30 cellular contexts compared by ENCODE assay signal in genomic region chr3:45083023-45083422, GRCh38. TPM values are rescaled to one million over a fixed set of nuclear protein-coding genes. Genes with fewer than 3 reads are reported as not detected.
"Had no signal": no experiment of that assay in that cellular context is flagged by ENCODE, and none has a peak within 500 bp of the region (broad histone marks: within the 10 kb centered on the region; RNA-seq: fewer than 3 reads in every experiment).

No MANE protein-coding gene starts in this region.

- H3K4me1 Mint-ChIP-seq: natural killer cell; stimulated activated effector memory CD8-positive, alpha-beta T cell treated with anti-CD3 and anti-CD28 coated beads, Interleukin-12 subunit alpha, Interleukin-12 subunit beta, amount 100 ng/mL, for 72 hours; stimulated activated naive B cell treated with anti-CD40 and anti-IgM and Interleukin-4, amounts not matched to agents 10 μg/mL and 1 μg/mL and 100 μg/mL, for 72 hours; stimulated activated naive CD8-positive, alpha-beta T cell treated with anti-CD3 and anti-CD28 coated beads, Interleukin-15, amount 100 ng/mL, for 72 hours had no signal

- H3K4me3 Mint-ChIP-seq: naive thymus-derived CD4-positive, alpha-beta T cell; natural killer cell; nephron; stimulated activated effector memory CD8-positive, alpha-beta T cell treated with anti-CD3 and anti-CD28 coated beads, Interleukin-12 subunit alpha, Interleukin-12 subunit beta, amount 100 ng/mL, for 72 hours; stimulated activated naive B cell treated with anti-CD40 and anti-IgM and Interleukin-4, amounts not matched to agents 10 μg/mL and 1 μg/mL and 100 μg/mL, for 72 hours; stimulated activated naive CD8-positive, alpha-beta T cell treated with anti-CD3 and anti-CD28 coated beads, Interleukin-15, amount 100 ng/mL, for 72 hours; type B pancreatic cell had no signal

- H3K27me3 Mint-ChIP-seq: stimulated activated naive B cell treated with anti-CD40 and anti-IgM and Interleukin-4, amounts not matched to agents 10 μg/mL and 1 μg/mL and 100 μg/mL, for 72 hours; type B pancreatic cell had no signal

- H3K9me3 ChIP-seq: neutrophil, ovary, psoas muscle, right lobe of liver, sigmoid colon, suprapubic skin, testis, tibial artery, transverse colon, upper lobe of right lung, uterus had no signal

- H3K27ac ChIP-seq: neutrophil, ovary, parathyroid adenoma, psoas muscle, right lobe of liver, sigmoid colon, suprapubic skin, testis, tibial artery, transverse colon, upper lobe of right lung, uterus had no signal

- H3K4me1 ChIP-seq: parathyroid adenoma, psoas muscle, right lobe of liver, upper lobe of right lung had no signal

- H3K27me3 ChIP-seq: neutrophil, ovary, right lobe of liver, sigmoid colon, suprapubic skin, testis, tibial artery, transverse colon, upper lobe of right lung, uterus had no signal

- H3K27ac Mint-ChIP-seq: naive thymus-derived CD4-positive, alpha-beta T cell; natural killer cell; progenitor cell of endocrine pancreas; stimulated activated effector memory CD8-positive, alpha-beta T cell treated with anti-CD3 and anti-CD28 coated beads, Interleukin-12 subunit alpha, Interleukin-12 subunit beta, amount 100 ng/mL, for 72 hours; stimulated activated naive B cell treated with anti-CD40 and anti-IgM and Interleukin-4, amounts not matched to agents 10 μg/mL and 1 μg/mL and 100 μg/mL, for 72 hours; stimulated activated naive CD8-positive, alpha-beta T cell treated with anti-CD3 and anti-CD28 coated beads, Interleukin-15, amount 100 ng/mL, for 72 hours; type B pancreatic cell had no signal

- H3K36me3 Mint-ChIP-seq: natural killer cell; stimulated activated effector memory CD8-positive, alpha-beta T cell treated with anti-CD3 and anti-CD28 coated beads, Interleukin-12 subunit alpha, Interleukin-12 subunit beta, amount 100 ng/mL, for 72 hours; stimulated activated naive B cell treated with anti-CD40 and anti-IgM and Interleukin-4, amounts not matched to agents 10 μg/mL and 1 μg/mL and 100 μg/mL, for 72 hours had no signal

- H3K79me2 ChIP-seq: parathyroid adenoma had no signal

- H3K4me3 ChIP-seq: ovary, psoas muscle, right lobe of liver, sigmoid colon, suprapubic skin, testis, tibial artery, transverse colon, upper lobe of right lung, uterus had no signal

- ATAC-seq: naive thymus-derived CD4-positive, alpha-beta T cell; natural killer cell; psoas muscle; right cardiac atrium; right lobe of liver; stimulated activated effector memory CD8-positive, alpha-beta T cell treated with anti-CD3 and anti-CD28 coated beads, Interleukin-12 subunit alpha, Interleukin-12 subunit beta, amount 100 ng/mL, for 72 hours; stimulated activated naive B cell treated with anti-CD40 and anti-IgM and Interleukin-4, amounts not matched to agents 10 μg/mL and 1 μg/mL and 100 μg/mL, for 72 hours; stimulated activated naive CD8-positive, alpha-beta T cell treated with anti-CD3 and anti-CD28 coated beads, Interleukin-15, amount 100 ng/mL, for 72 hours; stimulated activated naive CD8-positive, alpha-beta T cell treated with anti-CD3 and anti-CD28 coated beads, Interleukin-15, Interleukin-2, amounts not matched to agents 100 U/mL and 50 U/mL, for 24 hours; upper lobe of right lung had no signal

- H3K9me3 Mint-ChIP-seq: natural killer cell; nephron; stimulated activated effector memory CD8-positive, alpha-beta T cell treated with anti-CD3 and anti-CD28 coated beads, Interleukin-12 subunit alpha, Interleukin-12 subunit beta, amount 100 ng/mL, for 72 hours; type B pancreatic cell had no signal

- DNase-seq: naive thymus-derived CD4-positive, alpha-beta T cell; natural killer cell; nucleus accumbens; ovary; posterior cingulate gyrus; psoas muscle; right cardiac atrium; right lobe of liver; sigmoid colon; small intestine; stimulated activated CD4-positive, alpha-beta T cell treated with anti-CD3 and anti-CD28 coated beads, Interleukin-15, amount 100 ng/mL, for 24 hours; stimulated activated CD4-positive, alpha-beta T cell treated with anti-CD3 and anti-CD28 coated beads, Interleukin-2, amount 100 ng/mL, for 24 hours; stimulated activated CD4-positive, alpha-beta T cell treated with anti-CD3 and anti-CD28 coated beads, Interleukin-2, amount 100 ng/mL, for 48 hours; stimulated activated CD4-positive, alpha-beta T cell treated with anti-CD3 and anti-CD28 coated beads, Interleukin-4, amount 100 ng/mL, for 24 hours; stimulated activated naive B cell treated with anti-CD40 and anti-IgM and Interleukin-4, amounts not matched to agents 10 μg/mL and 1 μg/mL and 100 μg/mL, for 72 hours; stimulated activated naive CD8-positive, alpha-beta T cell treated with anti-CD3 and anti-CD28 coated beads, Interleukin-15, amount 100 ng/mL, for 72 hours; stimulated activated naive CD8-positive, alpha-beta T cell treated with anti-CD3 and anti-CD28 coated beads, Interleukin-15, Interleukin-2, amounts not matched to agents 100 U/mL and 50 U/mL, for 24 hours; substantia nigra; testis; tibial artery; transverse colon; upper lobe of right lung; uterus had no signal

- H3K9ac ChIP-seq: parathyroid adenoma had no signal

- H3K36me3 ChIP-seq: neutrophil, ovary, right lobe of liver, sigmoid colon, transverse colon, upper lobe of right lung, uterus had no signal

- FAIRE-seq: small intestine had no signal

- H2AFZ ChIP-seq: parathyroid adenoma had no signal

RNA-seq across cellular contexts. Expression of gene CLEC3B, which starts 56.9 kb away (rescaled TPM):
- total RNA-seq: progenitor cell of endocrine pancreas had no signal
- polyA plus RNA-seq: naive thymus-derived CD4-positive, alpha-beta T cell had no signal
